In genomic region chr11:68690671-68691401, GRCh38 we compare ENCODE assay signal across 11 cellular contexts. TPM values are rescaled to one million over a fixed set of nuclear protein-coding genes. Genes with fewer than 3 reads are reported as not detected.
DNase-seq lines count a peak whose midpoint lies in the region; ATAC-seq and TF ChIP-seq lines count a peak whose summit lies in the region.
"Had no signal": no experiment of that assay in that cellular context is flagged by ENCODE, and none has a peak within 500 bp of the region (broad histone marks: within the 10 kb centered on the region; RNA-seq: fewer than 3 reads in every experiment).

No MANE protein-coding gene starts in this region.

- H3K36me3 Mint-ChIP-seq in T-cell = no peaks in the 10 kb centered on the region

- H3K4me1 ChIP-seq in effector memory CD4-positive, alpha-beta T cell (ENCODE audit: control insufficient read depth, insufficient read depth, low read length, poor library complexity, severe bottlenecking) = peaks cover 11% of the 10 kb centered on the region
- H3K4me1 ChIP-seq: SJCRH30 had no signal

- H3K9me3 ChIP-seq in effector memory CD4-positive, alpha-beta T cell (ENCODE audit: control insufficient read depth, low read length) = no peaks in the 10 kb centered on the region
- H3K9me3 ChIP-seq: SJCRH30 had no signal

- H3K4me3 Mint-ChIP-seq in T-cell = peak overlapping the region; percentile 53 to 67 (median 65)

- H3K27ac Mint-ChIP-seq in T-cell = peak overlapping the region; percentile 55 to 80

- DNase-seq in AG09319 (ENCODE audit: extremely low read depth, low read depth) (no peak), EH (ENCODE audit: low read depth) (peak; percentile 9), T-cell (peak in 31 of 34 experiments; percentile 3 to 54 (median 25)), NOMO-1 treated with DMSO at 0.1 percent for 48 hours (lab: John Stamatoyannopoulos, UW; ENCODE audit: unreplicated experiment) (no peak), NOMO-1 treated with dmso at 0.1 percent for 144 hours (lab: John Stamatoyannopoulos, UW; ENCODE audit: unreplicated experiment) (no peak)
- DNase-seq in effector memory CD4-positive, alpha-beta T cell = peak in 2 of 3 donors; percentile 2 to 3
- DNase-seq: DMS 273 treated with DMSO at 0.1 percent for 48 hours, left cardiac atrium, SJCRH30 had no signal

- H3K27me3 ChIP-seq in effector memory CD4-positive, alpha-beta T cell (replicated peaks; ENCODE audit: control insufficient read depth, insufficient read depth, low read length, poor library complexity, severe bottlenecking) = peaks cover 1% of the 10 kb centered on the region

- peaks cover 17 to 21% of the 10 kb centered on the region in 2 donors for H3K27me3 Mint-ChIP-seq in T-cell

- H3K4me3 ChIP-seq in effector memory CD4-positive, alpha-beta T cell (ENCODE audit: insufficient read depth, low read depth, low read length, poor library complexity, severe bottlenecking) = no peak overlapping the region
- H3K4me3 ChIP-seq: SJCRH30 had no signal

- peaks cover 24 to 30% (median 30%) of the 10 kb centered on the region in 3 donors for H3K4me1 Mint-ChIP-seq in T-cell

- no peaks in the 10 kb centered on the region for H3K36me3 ChIP-seq in effector memory CD4-positive, alpha-beta T cell (ENCODE audit: control insufficient read depth, insufficient read depth, low read length)
- H3K36me3 ChIP-seq: SJCRH30 had no signal

- H3K9me3 Mint-ChIP-seq in T-cell = no peaks in the 10 kb centered on the region

- POLR2A ChIA-PET in T-cell (lab: Charles Lee) = no interaction called here

- CTCF ChIA-PET in T-cell (lab: Charles Lee) = interaction anchor here in 1 of 2 donors (0.7 kb wide), 1 partner anchor 22 kb away, joined by 4 read pairs; no protein-coding TSS in a partner anchor

- no peak overlapping the region for H3K27ac ChIP-seq in effector memory CD4-positive, alpha-beta T cell (ENCODE audit: insufficient read depth, low read length, poor library complexity, severe bottlenecking)
- H3K27ac ChIP-seq: SJCRH30 had no signal

- ATAC-seq in T-cell (replicated peaks in 1 of 4) = peak; percentile 84 to 97 (median 89)
- no peak for ATAC-seq in GM18511 (IDR thresholded peaks at IDR 0.05; ENCODE audit: unreplicated experiment)
- no peak for ATAC-seq in HG03520 (IDR thresholded peaks at IDR 0.05; ENCODE audit: unreplicated experiment)
- ATAC-seq: left cardiac atrium had no signal

- TF ChIP-seq CTCF in AG09319 (IDR thresholded peaks at IDR 0.05; ENCODE audit: low read depth, low read length) = peak; percentile 5

RNA-seq across cellular contexts. Expression of gene GAL, which starts 6.5 kb away (rescaled TPM):
- under 1 TPM in 1 of 5 donors, not detected in 4; 0.35 TPM for total RNA-seq in T-cell
- total RNA-seq: SJCRH30 had no signal

Comparison
In these comparisons a context has a peak if more than half of its experiments do, and no peak if none do; other contexts are left out.
1. DNase-seq: peak in EH (single experiment), T-cell (31 of 34) and effector memory CD4-positive, alpha-beta T cell (2 of 3); none in AG09319 (single experiment), NOMO-1 treated with DMSO at 0.1 percent for 48 hours (single experiment) and NOMO-1 treated with dmso at 0.1 percent for 144 hours (single experiment).
2. ATAC-seq: peak in T-cell (4 of 4); none in GM18511 (single experiment) and HG03520 (single experiment).